Comparison of ENCODE assay signal across 8 cellular contexts in genomic region chr3:183698760-183699159, GRCh38. TPM values are rescaled to one million over a fixed set of nuclear protein-coding genes. Genes with fewer than 3 reads are reported as not detected.
DNase-seq lines count a peak whose midpoint lies in the region; ATAC-seq and TF ChIP-seq lines count a peak whose summit lies in the region.

No MANE protein-coding gene starts in this region.

- H3K27me3 Mint-ChIP-seq in CD8-positive, alpha-beta T cell (ENCODE audit: low read depth), result no peaks in the 10 kb centered on the region
- H3K27me3 Mint-ChIP-seq in T-cell, result no peaks in the 10 kb centered on the region
- H3K27me3 Mint-ChIP-seq in nephron progenitor cell (ENCODE audit: low read depth, poor library complexity), result peaks cover 4% of the 10 kb centered on the region

- H3K27ac Mint-ChIP-seq in CD8-positive, alpha-beta T cell, result peak overlapping the region; percentile 94
- H3K27ac Mint-ChIP-seq in T-cell (peak overlapping the region; percentile 72 to 94), nephron progenitor cell (peak overlapping the region; percentile 33)

- peak overlapping the region; percentile 99 for H3K4me3 Mint-ChIP-seq in CD8-positive, alpha-beta T cell
- H3K4me3 Mint-ChIP-seq in T-cell, result peak overlapping the region; percentile 67 to 96 (median 94)
- H3K4me3 Mint-ChIP-seq in nephron progenitor cell, result peak overlapping the region; percentile 94

- POLR2A ChIA-PET in CD8-positive, alpha-beta T cell (lab: Charles Lee), result interaction anchor here (1.5 to 3.8 kb wide), 3 partner anchors 17 to 67 kb away, joined by 3 to 45 read pairs (median 3); partner anchors contain the start of gene KLHL24
- POLR2A ChIA-PET in T-cell (lab: Charles Lee), result interaction anchor here (0.6 to 2.3 kb wide), 2 partner anchors 21 to 62 kb away, joined by 3 to 20 read pairs; partner anchors contain the start of gene KLHL24 (in 1 of the 2)

- WGBS in esophagus squamous epithelium, 2 donors, result 2 to 3% methylated on average over 9 of the region's 9 CpGs

- no peaks in the 10 kb centered on the region for H3K36me3 ChIP-seq in CD8-positive, alpha-beta T cell (ENCODE audit: insufficient read depth, low read length)
- H3K36me3 ChIP-seq in esophagus squamous epithelium, result no peaks in the 10 kb centered on the region

- H3K27ac ChIP-seq in CD8-positive, alpha-beta T cell (ENCODE audit: low read depth, low read length), result peak overlapping the region; percentile 74
- peak overlapping the region; percentile 90 to 97 (median 96) for H3K27ac ChIP-seq in esophagus squamous epithelium

- TF ChIP-seq POLR2A in esophagus squamous epithelium (IDR thresholded peaks at IDR 0.05), result no peak

- peaks cover 10% of the 10 kb centered on the region for H3K36me3 Mint-ChIP-seq in CD8-positive, alpha-beta T cell
- H3K36me3 Mint-ChIP-seq in T-cell (peaks cover 7% of the 10 kb centered on the region), nephron progenitor cell (ENCODE audit: low read depth) (peaks cover 29% of the 10 kb centered on the region)

- no peaks in the 10 kb centered on the region for H3K9me3 ChIP-seq in CD8-positive, alpha-beta T cell (ENCODE audit: low read length)
- H3K9me3 ChIP-seq in esophagus squamous epithelium, result no peaks in the 10 kb centered on the region

- H3K4me1 ChIP-seq in CD8-positive, alpha-beta T cell (ENCODE audit: insufficient read depth, low read length), result peaks cover 19% of the 10 kb centered on the region
- H3K4me1 ChIP-seq in esophagus squamous epithelium, result peaks cover 0 to 39% (median 6%) of the 10 kb centered on the region in 3 donors

- no peak for TF ChIP-seq CTCF in CD8-positive, alpha-beta T cell (IDR thresholded peaks at IDR 0.05)
- no peak for TF ChIP-seq CTCF in esophagus squamous epithelium (IDR thresholded peaks at IDR 0.05)
- TF ChIP-seq CTCF in nephron progenitor cell (IDR thresholded peaks at IDR 0.05), result no peak

- H3K4me3 ChIP-seq in CD8-positive, alpha-beta T cell (ENCODE audit: low read depth, low read length), result peak overlapping the region; percentile 93
- H3K4me3 ChIP-seq in esophagus squamous epithelium, result peak overlapping the region; percentile 82 to 100 (median 98)

- no peak for ATAC-seq in CD8-positive, alpha-beta T cell
- ATAC-seq in T-cell (replicated peaks in 1 of 4) (no peak), HG03571 (IDR thresholded peaks at IDR 0.05; ENCODE audit: unreplicated experiment) (no peak), GM19452 (IDR thresholded peaks at IDR 0.05; ENCODE audit: unreplicated experiment) (no peak)

- no peaks in the 10 kb centered on the region for H3K27me3 ChIP-seq in CD8-positive, alpha-beta T cell (ENCODE audit: insufficient read depth, low read length)
- no peaks in the 10 kb centered on the region for H3K27me3 ChIP-seq in esophagus squamous epithelium

- CTCF ChIA-PET in CD8-positive, alpha-beta T cell (lab: Charles Lee), result interaction anchor here (0.6 kb wide), 1 partner anchor 92 kb away, joined by 3 read pairs; no protein-coding TSS in a partner anchor
- CTCF ChIA-PET in T-cell (lab: Charles Lee), result no interaction called here

- DNase-seq in CD8-positive, alpha-beta T cell, result no peak
- DNase-seq in HT1080 (ENCODE audit: low read depth), result peak; percentile 32
- peak in 1 of 34 experiments; percentile 9 for DNase-seq in T-cell
- DNase-seq in esophagus squamous epithelium (lab: John Stamatoyannopoulos, UW), result no peak
- no peak for DNase-seq in nephron progenitor cell
- no peak for DNase-seq in stimulated activated CD8-positive, alpha-beta memory T cell treated with anti-CD3 and anti-CD28 coated beads, Interleukin-4, amount 100 ng/mL, for 48 hours

- intact Hi-C loops in CD8-positive, alpha-beta T cell (cut with DNase I, micrococcal nuclease), result loop anchor here in 1 of 2 experiments (1.0 to 5.0 kb wide), 2 partner anchors 63 to 184 kb away; partner anchors contain the start of genes KLHL24 and PARL
- intact Hi-C loops in esophagus squamous epithelium (cut with DNase I), result no loop called here

- H3K4me1 Mint-ChIP-seq in CD8-positive, alpha-beta T cell (ENCODE audit: low read depth), result peaks cover 35% of the 10 kb centered on the region
- H3K4me1 Mint-ChIP-seq in T-cell, result peaks cover 43 to 53% (median 44%) of the 10 kb centered on the region in 3 donors
- peaks cover 41% of the 10 kb centered on the region for H3K4me1 Mint-ChIP-seq in nephron progenitor cell

- H3K9me3 Mint-ChIP-seq in CD8-positive, alpha-beta T cell, result no peaks in the 10 kb centered on the region
- H3K9me3 Mint-ChIP-seq in T-cell (no peaks in the 10 kb centered on the region), nephron progenitor cell (peaks cover 4% of the 10 kb centered on the region)

RNA-seq across cellular contexts. Expression of gene YEATS2, which starts 1.2 kb away (rescaled TPM):
- total RNA-seq in CD8-positive, alpha-beta T cell, result 10 to 100 TPM; 12.1 to 12.4 TPM
- 37.4 and 44.4 TPM in 2 replicates for total RNA-seq in HT1080 (2014; rRNA removed; shearing (Covaris generic))
- 28.4 and 33.9 TPM in 2 replicates for polyA plus RNA-seq in HT1080 (2015; cell fraction: cytosol; rRNA removed)
- 61.7 and 68.8 TPM in 2 replicates for polyA plus RNA-seq in HT1080 (2015; cell fraction: nucleus; rRNA removed)
- total RNA-seq in T-cell, result 10 to 100 TPM; 23.8 to 26.2 (median 25.2) TPM
- 10 to 100 TPM; 10.1 to 23.7 (median 15.5) TPM for total RNA-seq in esophagus squamous epithelium

Comparison
In these comparisons a context has a peak if more than half of its experiments do, and no peak if none do; other contexts are left out.
1. H3K27ac Mint-ChIP-seq: peak in every context shown above with its lines; median percentile 94 in CD8-positive, alpha-beta T cell; 83 in T-cell; 33 in nephron progenitor cell.